Comparison of ENCODE assay signal across 29 cellular contexts in genomic region chr2:164747786-164748433, GRCh38.
DNase-seq lines count a peak whose midpoint lies in the region; ATAC-seq and TF ChIP-seq lines count a peak whose summit lies in the region.
"Had no signal": no experiment of that assay in that cellular context is flagged by ENCODE, and none has a peak within 500 bp of the region (broad histone marks: within the 10 kb centered on the region; RNA-seq: fewer than 3 reads in every experiment).

No MANE protein-coding gene starts in this region.

- H3K36me3 ChIP-seq in left ventricle myocardium inferior, result no peaks in the 10 kb centered on the region
- H3K36me3 ChIP-seq in right atrium auricular region, result no peaks in the 10 kb centered on the region
- peaks cover 0 to 7% (median 0%) of the 10 kb centered on the region in 5 donors for H3K36me3 ChIP-seq in subcutaneous abdominal adipose tissue (ENCODE audit: control insufficient read depth in 5 of 5, insufficient read depth in 5 of 5, low read length in 5 of 5)
- H3K36me3 ChIP-seq: adrenal gland, gastroesophageal sphincter, uterus had no signal

- H3K27me3 ChIP-seq in left ventricle myocardium inferior (ENCODE audit: low read depth) (no peaks in the 10 kb centered on the region), right atrium auricular region (no peaks in the 10 kb centered on the region), subcutaneous abdominal adipose tissue (ENCODE audit: control insufficient read depth in 5 of 5, insufficient read depth in 4 of 5, low read length in 5 of 5) (no peaks in the 10 kb centered on the region)
- H3K27me3 ChIP-seq: adrenal gland, gastroesophageal sphincter, hepatocyte, uterus had no signal

- TF ChIP-seq CTCF in left ventricle myocardium inferior (IDR thresholded peaks at IDR 0.05; ENCODE audit: borderline replicate concordance) (no peak), right atrium auricular region (IDR thresholded peaks at IDR 0.05) (no peak), activated B cell treated with CpG ODN at 0.5 μM for 24 hours (IDR thresholded peaks at IDR 0.05) (no peak)

- no peaks in the 10 kb centered on the region for H3K9me3 Mint-ChIP-seq in activated B cell treated with CpG ODN at 0.5 μM for 24 hours
- H3K9me3 Mint-ChIP-seq: activated CD8-positive, alpha-beta T cell treated with anti-CD3 and anti-CD28 coated beads for 36 hours; activated naive CD4-positive, alpha-beta T cell treated with anti-CD3 and anti-CD28 coated beads for 36 hours; CD4-positive, alpha-beta T cell; T-helper 1 cell treated with Interleukin-12 subunit alpha and Interleukin-12 subunit beta and Interleukin-4 antibody, amounts not matched to agents 30 μg/mL and 1 μg/mL, for 36 hours had no signal

- H3K4me3 ChIP-seq in left ventricle myocardium inferior (no peak overlapping the region), right atrium auricular region (no peak overlapping the region), subcutaneous abdominal adipose tissue (ENCODE audit: low read depth in 1 of 5, low read length in 5 of 5) (no peak overlapping the region)
- H3K4me3 ChIP-seq: A549, adrenal gland, gastroesophageal sphincter, GM23248, hepatocyte, smooth muscle cell, uterus had no signal

- H3K27ac ChIP-seq in left ventricle myocardium inferior (replicated peaks) (peak overlapping the region; percentile 16), right atrium auricular region (no peak overlapping the region), subcutaneous abdominal adipose tissue (ENCODE audit: low read depth, low read length) (peak overlapping the region; percentile 40)
- H3K27ac ChIP-seq: A549, adrenal gland, gastroesophageal sphincter, GM23248, hepatocyte, uterus had no signal

- POLR2A ChIA-PET in activated B cell treated with CpG ODN at 0.5 μM for 24 hours (lab: Charles Lee), result interaction anchor here (1.5 to 3.0 kb wide), 2 partner anchors 11 to 93 kb away, joined by 4 to 22 read pairs; partner anchors contain the start of gene COBLL1

- H3K9me3 ChIP-seq in left ventricle myocardium inferior (replicated peaks) (no peaks in the 10 kb centered on the region), right atrium auricular region (no peaks in the 10 kb centered on the region), subcutaneous abdominal adipose tissue (ENCODE audit: control insufficient read depth in 5 of 5, low read length in 5 of 5) (no peaks in the 10 kb centered on the region)
- H3K9me3 ChIP-seq: A549, adrenal gland, gastroesophageal sphincter, uterus had no signal

- peaks cover 80% of the 10 kb centered on the region for H3K4me1 Mint-ChIP-seq in activated B cell treated with CpG ODN at 0.5 μM for 24 hours
- H3K4me1 Mint-ChIP-seq: naive thymus-derived CD4-positive, alpha-beta T cell; stimulated activated naive CD8-positive, alpha-beta T cell treated with anti-CD3 and anti-CD28 coated beads, Interleukin-15, amount 100 ng/mL, for 72 hours had no signal

- peak overlapping the region; percentile 79 for H3K27ac Mint-ChIP-seq in activated B cell treated with CpG ODN at 0.5 μM for 24 hours
- H3K27ac Mint-ChIP-seq: activated CD8-positive, alpha-beta T cell treated with anti-CD3 and anti-CD28 coated beads for 36 hours; activated naive CD4-positive, alpha-beta T cell treated with anti-CD3 and anti-CD28 coated beads for 36 hours; CD4-positive, alpha-beta T cell; naive thymus-derived CD4-positive, alpha-beta T cell; stimulated activated naive CD8-positive, alpha-beta T cell treated with anti-CD3 and anti-CD28 coated beads, Interleukin-15, amount 100 ng/mL, for 72 hours; T-helper 1 cell treated with Interleukin-12 subunit alpha and Interleukin-12 subunit beta and Interleukin-4 antibody, amounts not matched to agents 30 μg/mL and 1 μg/mL, for 36 hours had no signal

- H3K4me1 ChIP-seq in left ventricle myocardium inferior (peaks cover 60% of the 10 kb centered on the region), right atrium auricular region (peaks cover 0 to 11% of the 10 kb centered on the region in 2 donors), subcutaneous abdominal adipose tissue (ENCODE audit: control insufficient read depth in 5 of 5, insufficient read depth in 5 of 5, low read length in 5 of 5) (peaks cover 0 to 30% (median 9%) of the 10 kb centered on the region in 5 donors)
- H3K4me1 ChIP-seq: A549, uterus had no signal

- DNase-seq in left ventricle myocardium inferior, result no peak
- DNase-seq in right atrium auricular region (ENCODE audit: low spot score), result no peak
- no peak for DNase-seq in activated B cell treated with CpG ODN at 0.5 μM for 24 hours
- peak; percentile 26 for DNase-seq in myocyte (ENCODE audit: low read depth)
- DNase-seq in activated CD4-positive, CD25-positive, alpha-beta regulatory T cell (lab: John Stamatoyannopoulos, UW), result no peak
- no peak for DNase-seq in sciatic nerve (ENCODE audit: low spot score)
- no peak for DNase-seq in mesenteric fat pad (ENCODE audit: low spot score)
- DNase-seq: activated CD4-positive, alpha-beta T cell treated with anti-CD3 and anti-CD28 coated beads for 1 hour; activated CD8-positive, alpha-beta T cell treated with anti-CD3 and anti-CD28 coated beads for 36 hours; activated naive CD4-positive, alpha-beta T cell treated with anti-CD3 and anti-CD28 coated beads for 36 hours; adrenal gland; CD4-positive, alpha-beta T cell; GM23248; IMR-90; left colon; naive thymus-derived CD4-positive, alpha-beta T cell; NCI-H146; NCI-H510A; nucleus accumbens; PC-3; stimulated activated naive CD8-positive, alpha-beta T cell treated with anti-CD3 and anti-CD28 coated beads, Interleukin-15, amount 100 ng/mL, for 72 hours; uterus had no signal

- peaks cover 46% of the 10 kb centered on the region for H3K36me3 Mint-ChIP-seq in activated B cell treated with CpG ODN at 0.5 μM for 24 hours (ENCODE audit: low read depth)
- H3K36me3 Mint-ChIP-seq: naive thymus-derived CD4-positive, alpha-beta T cell had no signal

- peak overlapping the region in 1 of 5 donors; percentile 43 for H3K9ac ChIP-seq in subcutaneous abdominal adipose tissue (ENCODE audit: low read length in 5 of 5)
- H3K9ac ChIP-seq: GM23248 had no signal

- H3K27me3 Mint-ChIP-seq in activated B cell treated with CpG ODN at 0.5 μM for 24 hours, result no peaks in the 10 kb centered on the region
- H3K27me3 Mint-ChIP-seq: activated CD8-positive, alpha-beta T cell treated with anti-CD3 and anti-CD28 coated beads for 36 hours; CD4-positive, alpha-beta T cell; naive thymus-derived CD4-positive, alpha-beta T cell; stimulated activated naive CD8-positive, alpha-beta T cell treated with anti-CD3 and anti-CD28 coated beads, Interleukin-15, amount 100 ng/mL, for 72 hours had no signal

- intact Hi-C loops in left ventricle myocardium inferior (cut with micrococcal nuclease) (loop anchor here (10.0 kb wide), 1 partner anchor 87 kb away; no protein-coding TSS in a partner anchor), activated B cell treated with CpG ODN at 0.5 μM for 24 hours (cut with micrococcal nuclease) (no loop called here), sciatic nerve (cut with DNase I) (no loop called here)

- H3K4me3 Mint-ChIP-seq in activated B cell treated with CpG ODN at 0.5 μM for 24 hours, result peak overlapping the region; percentile 28
- H3K4me3 Mint-ChIP-seq: activated CD8-positive, alpha-beta T cell treated with anti-CD3 and anti-CD28 coated beads for 36 hours; activated naive CD4-positive, alpha-beta T cell treated with anti-CD3 and anti-CD28 coated beads for 36 hours; CD4-positive, alpha-beta T cell; naive thymus-derived CD4-positive, alpha-beta T cell; stimulated activated naive CD8-positive, alpha-beta T cell treated with anti-CD3 and anti-CD28 coated beads, Interleukin-15, amount 100 ng/mL, for 72 hours; T-helper 1 cell treated with Interleukin-12 subunit alpha and Interleukin-12 subunit beta and Interleukin-4 antibody, amounts not matched to agents 30 μg/mL and 1 μg/mL, for 36 hours had no signal

- CTCF ChIA-PET in activated B cell treated with CpG ODN at 0.5 μM for 24 hours (lab: Charles Lee), result no interaction called here

- no peak for ATAC-seq in activated B cell treated with CpG ODN at 0.5 μM for 24 hours (ENCODE audit: low read depth)
- no peak for ATAC-seq in sciatic nerve
- ATAC-seq: A549; activated CD8-positive, alpha-beta T cell treated with anti-CD3 and anti-CD28 coated beads for 36 hours; gastroesophageal sphincter; left colon; naive thymus-derived CD4-positive, alpha-beta T cell; PC-3; SK-N-SH treated with all-trans-retinoic acid at 6 μM for 48 hours; stimulated activated naive CD8-positive, alpha-beta T cell treated with anti-CD3 and anti-CD28 coated beads, Interleukin-15, amount 100 ng/mL, for 72 hours had no signal

Comparison
In these comparisons a context has a peak if more than half of its experiments do, and no peak if none do; other contexts are left out.
1. H3K27ac ChIP-seq: peak in left ventricle myocardium inferior (single experiment) and subcutaneous abdominal adipose tissue (single experiment); none in right atrium auricular region (0 of 2).